Comparison of ENCODE assay signal across 17 cellular contexts in the genomic region with DNA sequence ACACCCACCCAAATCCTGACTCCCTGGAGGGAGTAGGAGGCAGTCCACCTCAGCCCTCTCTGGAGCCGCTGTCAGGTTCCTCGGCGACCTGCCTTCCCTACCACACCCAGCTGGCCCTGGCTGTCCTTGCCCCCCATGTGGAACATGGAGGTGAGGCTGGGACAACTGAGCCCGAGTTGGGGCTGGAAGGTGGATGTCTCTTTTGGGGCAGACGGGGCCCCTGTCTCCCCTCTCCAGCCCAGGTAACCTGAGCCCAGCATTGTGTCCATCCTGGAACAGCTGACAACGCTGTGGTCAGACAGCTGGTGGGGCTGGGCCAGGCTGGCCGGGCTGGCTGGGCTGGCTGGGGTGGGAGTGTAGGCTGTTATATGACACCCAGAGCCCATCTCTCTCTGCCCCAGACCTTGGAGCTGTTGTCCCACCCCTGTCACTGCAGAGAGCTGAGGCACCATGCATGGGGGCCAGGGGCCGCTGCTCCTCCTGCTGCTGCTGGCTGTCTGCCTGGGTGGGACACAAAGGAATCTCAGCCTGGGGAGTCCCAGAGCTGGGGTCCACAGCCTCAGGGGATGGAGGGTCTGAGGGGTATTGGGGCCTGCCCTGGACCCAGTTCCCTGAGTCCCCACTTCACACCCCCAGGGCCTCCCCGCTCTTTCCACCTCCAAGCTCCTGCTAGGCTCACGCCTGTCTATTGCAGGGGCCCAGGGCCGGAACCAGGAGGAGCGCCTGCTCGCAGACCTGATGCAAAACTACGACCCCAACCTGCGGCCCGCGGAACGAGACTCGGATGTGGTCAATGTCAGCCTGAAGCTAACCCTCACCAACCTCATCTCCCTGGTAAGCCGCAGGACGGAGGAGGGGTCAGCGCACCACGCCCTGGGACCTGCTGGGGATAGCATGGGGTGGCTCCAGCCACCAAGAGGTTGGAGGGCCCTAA. TPM values are rescaled to one million over a fixed set of nuclear protein-coding genes. Genes with fewer than 3 reads are reported as not detected.
DNase-seq lines count a peak whose midpoint lies in the region; ATAC-seq and TF ChIP-seq lines count a peak whose summit lies in the region.
"Had no signal": no experiment of that assay in that cellular context is flagged by ENCODE, and none has a peak within 500 bp of the region (broad histone marks: within the 10 kb centered on the region; RNA-seq: fewer than 3 reads in every experiment).

A gene with protein sequence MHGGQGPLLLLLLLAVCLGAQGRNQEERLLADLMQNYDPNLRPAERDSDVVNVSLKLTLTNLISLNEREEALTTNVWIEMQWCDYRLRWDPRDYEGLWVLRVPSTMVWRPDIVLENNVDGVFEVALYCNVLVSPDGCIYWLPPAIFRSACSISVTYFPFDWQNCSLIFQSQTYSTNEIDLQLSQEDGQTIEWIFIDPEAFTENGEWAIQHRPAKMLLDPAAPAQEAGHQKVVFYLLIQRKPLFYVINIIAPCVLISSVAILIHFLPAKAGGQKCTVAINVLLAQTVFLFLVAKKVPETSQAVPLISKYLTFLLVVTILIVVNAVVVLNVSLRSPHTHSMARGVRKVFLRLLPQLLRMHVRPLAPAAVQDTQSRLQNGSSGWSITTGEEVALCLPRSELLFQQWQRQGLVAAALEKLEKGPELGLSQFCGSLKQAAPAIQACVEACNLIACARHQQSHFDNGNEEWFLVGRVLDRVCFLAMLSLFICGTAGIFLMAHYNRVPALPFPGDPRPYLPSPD (plus strand): TSS at position 395 of the 934 bp plus-strand sequence. CDS start 56 bp downstream, at position 451.

- H3K4me3 Mint-ChIP-seq in endodermal cell (no peak within 1 kb of the TSS), nephron progenitor cell (peak within 1 kb of the TSS; percentile 64)
- H3K4me3 Mint-ChIP-seq: stimulated activated memory B cell treated with anti-CD40 and anti-IgM and Interleukin-4, amounts not matched to agents 10 μg/mL and 1 μg/mL and 100 μg/mL, for 72 hours had no signal

- peaks cover 6% of the 10 kb centered on the region for H3K4me1 Mint-ChIP-seq in endodermal cell
- H3K4me1 Mint-ChIP-seq in nephron progenitor cell: peaks cover 62% of the 10 kb centered on the region

- H3K4me3 ChIP-seq in left ventricle myocardium inferior (no peak within 1 kb of the TSS), endodermal cell (ENCODE audit: low read length) (no peak within 1 kb of the TSS), aorta (ENCODE audit: low read length in 2 of 2) (no peak within 1 kb of the TSS), Karpas-422 (ENCODE audit: low read length) (no peak within 1 kb of the TSS)
- H3K4me3 ChIP-seq: body of pancreas, mucosa of descending colon had no signal

- TF ChIP-seq CTCF in left ventricle myocardium inferior (IDR thresholded peaks at IDR 0.05; ENCODE audit: borderline replicate concordance) (no peak), endodermal cell (conservative IDR thresholded peaks at IDR 0.05) (no peak), nephron progenitor cell (IDR thresholded peaks at IDR 0.05) (no peak)

- ATAC-seq in left cardiac atrium (no peak), aorta (ENCODE audit: low FRiP score) (peak; percentile 5)
- ATAC-seq: body of pancreas; mucosa of descending colon; stimulated activated memory B cell treated with anti-CD40 and anti-IgM and Interleukin-4, amounts not matched to agents 10 μg/mL and 1 μg/mL and 100 μg/mL, for 72 hours had no signal

- H3K4me2 ChIP-seq in Karpas-422 (ENCODE audit: low read depth, low read length, poor library complexity, severe bottlenecking): no peak within 1 kb of the TSS

- intact Hi-C loops in left ventricle myocardium inferior (cut with micrococcal nuclease): no loop called here
- intact Hi-C loops in left cardiac atrium (cut with DNase I): no loop called here
- intact Hi-C loops in aorta (cut with DNase I): no loop called here

- H3K9me3 Mint-ChIP-seq in endodermal cell (peaks cover 2% of the 10 kb centered on the region), nephron progenitor cell (peaks cover 8% of the 10 kb centered on the region)

- H3K9me2 ChIP-seq in Karpas-422 (replicated peaks; ENCODE audit: insufficient read depth, low read length): no peaks in the 10 kb centered on the region

- no peak within 1 kb of the TSS for H3K27ac ChIP-seq in left ventricle myocardium inferior (replicated peaks)
- H3K27ac ChIP-seq in endodermal cell (ENCODE audit: low read depth, low read length): no peak within 1 kb of the TSS
- H3K27ac ChIP-seq in aorta (ENCODE audit: low read depth in 1 of 2, low read length in 2 of 2): no peak within 1 kb of the TSS
- no peak within 1 kb of the TSS for H3K27ac ChIP-seq in Karpas-422 (ENCODE audit: low read length)
- H3K27ac ChIP-seq: body of pancreas, VCaP had no signal

- H2AFZ ChIP-seq in Karpas-422 (ENCODE audit: low read length): no peak within 1 kb of the TSS

- 88 to 95% methylated on average over 9 to 23 of the region's 23 CpGs for WGBS in endodermal cell (ENCODE audit: insufficient coverage in 1 of 2, insufficient read length in 1 of 2), 2 experiments
- WGBS in aorta, 2 donors: 54 to 57% methylated on average over 23 of the region's 23 CpGs

- H3K27me3 Mint-ChIP-seq in endodermal cell (ENCODE audit: insufficient read depth) (peaks cover 2% of the 10 kb centered on the region), nephron progenitor cell (ENCODE audit: low read depth, poor library complexity) (no peaks in the 10 kb centered on the region)

- H3K36me3 ChIP-seq in left ventricle myocardium inferior (no peaks in the 10 kb centered on the region), endodermal cell (ENCODE audit: control insufficient read depth, insufficient read depth, low read length) (no peaks in the 10 kb centered on the region), aorta (ENCODE audit: control insufficient read depth in 1 of 2, insufficient read depth in 2 of 2, low read length in 1 of 2) (no peaks in the 10 kb centered on the region), Karpas-422 (ENCODE audit: insufficient read depth, low read length) (no peaks in the 10 kb centered on the region; the same call in 1 of the 2 replicates)

- H3K27ac Mint-ChIP-seq in endodermal cell: no peak within 1 kb of the TSS
- peak within 1 kb of the TSS; percentile 74 for H3K27ac Mint-ChIP-seq in nephron progenitor cell
- H3K27ac Mint-ChIP-seq: stimulated activated memory B cell treated with anti-CD40 and anti-IgM and Interleukin-4, amounts not matched to agents 10 μg/mL and 1 μg/mL and 100 μg/mL, for 72 hours had no signal

- DNase-seq in left ventricle myocardium inferior (peak; percentile 8), left cardiac atrium (no peak), endodermal cell (peak; percentile 68), nephron progenitor cell (peak; percentile 65), aorta (peak in 1 of 2 donors; percentile 72), NOMO-1 treated with dmso at 0.1 percent for 144 hours (lab: John Stamatoyannopoulos, UW; ENCODE audit: unreplicated experiment) (no peak), Karpas-422 (no peak), D341Med (ENCODE audit: low spot score) (no peak)
- DNase-seq: activated naive CD4-positive, alpha-beta T cell; body of pancreas; effector CD8-positive, alpha-beta T cell; IMR-90; mucosa of descending colon; NCI-H1105 had no signal

- no peaks in the 10 kb centered on the region for H3K36me3 Mint-ChIP-seq in endodermal cell (ENCODE audit: low read depth)
- H3K36me3 Mint-ChIP-seq in nephron progenitor cell (ENCODE audit: low read depth): peaks cover 16% of the 10 kb centered on the region

- H4K20me1 ChIP-seq in Karpas-422 (ENCODE audit: insufficient read depth, low read depth, low read length): peaks cover 54% of the 10 kb centered on the region; the same call in 1 of the 2 replicates

- H3K9me3 ChIP-seq in left ventricle myocardium inferior (replicated peaks) (peaks cover 10% of the 10 kb centered on the region), endodermal cell (ENCODE audit: control insufficient read depth, low read length) (peaks cover 6% of the 10 kb centered on the region), aorta (ENCODE audit: control insufficient read depth, low read length) (peaks cover 5% of the 10 kb centered on the region), Karpas-422 (ENCODE audit: low read length) (peaks cover 7% of the 10 kb centered on the region)
- H3K9me3 ChIP-seq: body of pancreas, mucosa of descending colon had no signal

- no peak within 1 kb of the TSS for H3K9ac ChIP-seq in endodermal cell (ENCODE audit: extremely low read depth, low read length, poor library complexity, severe bottlenecking)
- no peak within 1 kb of the TSS for H3K9ac ChIP-seq in Karpas-422 (ENCODE audit: low read length)

- no peaks in the 10 kb centered on the region for H3K79me2 ChIP-seq in Karpas-422 (ENCODE audit: low read length)

- H3K27me3 ChIP-seq in left ventricle myocardium inferior (ENCODE audit: low read depth) (peaks cover 34% of the 10 kb centered on the region), endodermal cell (ENCODE audit: control insufficient read depth, insufficient read depth, low read length, poor library complexity, severe bottlenecking) (no peaks in the 10 kb centered on the region), aorta (ENCODE audit: control insufficient read depth in 1 of 2, insufficient read depth in 2 of 2, low read length in 1 of 2) (no peaks in the 10 kb centered on the region), Karpas-422 (ENCODE audit: low read length) (peaks cover 3% of the 10 kb centered on the region; the same call in 1 of the 2 replicates)
- H3K27me3 ChIP-seq: body of pancreas had no signal

- H3K4me1 ChIP-seq in left ventricle myocardium inferior: peaks cover 4% of the 10 kb centered on the region
- no peaks in the 10 kb centered on the region for H3K4me1 ChIP-seq in endodermal cell (ENCODE audit: control insufficient read depth, insufficient read depth, low read length)
- no peaks in the 10 kb centered on the region for H3K4me1 ChIP-seq in aorta (ENCODE audit: control insufficient read depth in 1 of 2, insufficient read depth in 2 of 2, low read length in 2 of 2)
- H3K4me1 ChIP-seq in Karpas-422 (ENCODE audit: low read length): no peaks in the 10 kb centered on the region; the same call in 1 of the 2 replicates

RNA-seq across cellular contexts. Expression of the gene that starts here (rescaled TPM):
- not detected for total RNA-seq in left ventricle myocardium inferior
- not detected for total RNA-seq in left cardiac atrium
- not detected for total RNA-seq in endodermal cell
- polyA plus RNA-seq in endodermal cell (2013, experiment 1 of 2): 0.39 TPM
- 0.33 TPM for polyA plus RNA-seq in endodermal cell (2013, experiment 2 of 2)
- total RNA-seq in aorta: not detected
- polyA plus RNA-seq in aorta: not detected
- not detected in 2 replicates for total RNA-seq in Karpas-422 (2014; rRNA removed; shearing (Covaris generic); ENCODE audit: low replicate concordance)
- total RNA-seq: body of pancreas, H4, IMR-90, mucosa of descending colon had no signal
- polyA plus RNA-seq: IMR-90 had no signal

Comparison
In these comparisons a context has a peak if more than half of its experiments do, and no peak if none do; other contexts are left out.
1. Peak in DNase-seq in left ventricle myocardium inferior; RNA of the gene not detected or under 1 TPM.
2. Peak in DNase-seq in endodermal cell; RNA of the gene not detected or under 1 TPM.
3. Peak in ATAC-seq in aorta; RNA of the gene not detected or under 1 TPM.